16 cellular contexts compared by ENCODE assay signal in genomic region chr3:72270730-72271129, GRCh38.
DNase-seq lines count a peak whose midpoint lies in the region; ATAC-seq, FAIRE-seq and TF ChIP-seq lines count a peak whose summit lies in the region.
"Had no signal": no experiment of that assay in that cellular context is flagged by ENCODE, and none has a peak within 500 bp of the region (broad histone marks: within the 10 kb centered on the region; RNA-seq: fewer than 3 reads in every experiment).

No MANE protein-coding gene starts in this region.

- ATAC-seq in activated naive CD8-positive, alpha-beta T cell treated with anti-CD3 and anti-CD28 coated beads, Interleukin-2, amount 50 U/mL, for 24 hours: no peak
- ATAC-seq in GM18502 (IDR thresholded peaks at IDR 0.05; ENCODE audit: poor library complexity, unreplicated experiment): no peak

- H3K9me1 ChIP-seq in endothelial cell of umbilical vein (replicated peaks; ENCODE audit: control insufficient read depth, extremely low read depth, insufficient read depth, low read length): no peaks in the 10 kb centered on the region

- H4K20me1 ChIP-seq in endothelial cell of umbilical vein (replicated peaks; ENCODE audit: control insufficient read depth, extremely low read depth, insufficient read depth, low read length): no peaks in the 10 kb centered on the region

- no peak overlapping the region for H3K9ac ChIP-seq in endothelial cell of umbilical vein (replicated peaks; ENCODE audit: extremely low read depth, insufficient read depth, low read length)
- no peak overlapping the region for H3K9ac ChIP-seq in muscle layer of colon (ENCODE audit: low read length)

- H2AFZ ChIP-seq in endothelial cell of umbilical vein (ENCODE audit: low read depth, low read length): no peak overlapping the region

- TF ChIP-seq EP300 in suprapubic skin (IDR thresholded peaks at IDR 0.05): no peak

- peak overlapping the region; percentile 65 for H3K4me2 ChIP-seq in endothelial cell of umbilical vein (ENCODE audit: insufficient read depth, low read length)

- no peaks in the 10 kb centered on the region for H3K9me3 Mint-ChIP-seq in activated naive CD8-positive, alpha-beta T cell (ENCODE audit: low read depth)
- H3K9me3 Mint-ChIP-seq in activated naive CD8-positive, alpha-beta T cell treated with anti-CD3 and anti-CD28 coated beads, Interleukin-2, amount 50 U/mL, for 24 hours: peaks cover 10% of the 10 kb centered on the region
- H3K9me3 Mint-ChIP-seq: brain; CD4-positive, CD25-positive, alpha-beta regulatory T cell had no signal

- peaks cover 52% of the 10 kb centered on the region for H3K4me1 Mint-ChIP-seq in activated naive CD8-positive, alpha-beta T cell (ENCODE audit: low read depth)
- peaks cover 66% of the 10 kb centered on the region for H3K4me1 Mint-ChIP-seq in activated naive CD8-positive, alpha-beta T cell treated with anti-CD3 and anti-CD28 coated beads, Interleukin-2, amount 50 U/mL, for 24 hours

- no peaks in the 10 kb centered on the region for H3K27me3 Mint-ChIP-seq in activated naive CD8-positive, alpha-beta T cell
- H3K27me3 Mint-ChIP-seq in activated naive CD8-positive, alpha-beta T cell treated with anti-CD3 and anti-CD28 coated beads, Interleukin-2, amount 50 U/mL, for 24 hours: peaks cover 2% of the 10 kb centered on the region
- H3K27me3 Mint-ChIP-seq: CD4-positive, CD25-positive, alpha-beta regulatory T cell had no signal

- TF ChIP-seq CTCF in endothelial cell of umbilical vein (IDR thresholded peaks at IDR 0.05; ENCODE audit: extremely low read depth in 1 of 2, insufficient read depth in 1 of 2, low read depth in 1 of 2, low read length in 2 of 2) (no peak), vagina (IDR thresholded peaks at IDR 0.05) (no peak), suprapubic skin (IDR thresholded peaks at IDR 0.05) (no peak)

- no peak overlapping the region for H3K4me3 ChIP-seq in endothelial cell of umbilical vein (replicated peaks in 1 of 3; ENCODE audit: insufficient read depth in 1 of 3, low read depth in 1 of 3, low read length in 3 of 3)
- no peak overlapping the region for H3K4me3 ChIP-seq in muscle layer of colon (ENCODE audit: low read depth in 1 of 2, low read length in 2 of 2)
- no peak overlapping the region for H3K4me3 ChIP-seq in vagina
- H3K4me3 ChIP-seq in suprapubic skin: no peak overlapping the region
- H3K4me3 ChIP-seq: colonic mucosa, Peyer's patch had no signal

- CTCF ChIA-PET in endothelial cell of umbilical vein (lab: Charles Lee): interaction anchor here (1.0 to 1.1 kb wide), 2 partner anchors 25 to 77 kb away, joined by 3 read pairs; no protein-coding TSS in a partner anchor

- no peaks in the 10 kb centered on the region for H3K36me3 ChIP-seq in endothelial cell of umbilical vein (ENCODE audit: control insufficient read depth in 2 of 2, extremely low read depth in 1 of 2, insufficient read depth in 2 of 2, low read length in 2 of 2)
- no peaks in the 10 kb centered on the region for H3K36me3 ChIP-seq in muscle layer of colon (ENCODE audit: insufficient read depth, low read length)
- H3K36me3 ChIP-seq in vagina: no peaks in the 10 kb centered on the region
- H3K36me3 ChIP-seq in suprapubic skin: no peaks in the 10 kb centered on the region
- H3K36me3 ChIP-seq: colonic mucosa, Peyer's patch had no signal

- H3K27ac Mint-ChIP-seq in activated naive CD8-positive, alpha-beta T cell: peak overlapping the region; percentile 1
- no peak overlapping the region for H3K27ac Mint-ChIP-seq in activated naive CD8-positive, alpha-beta T cell treated with anti-CD3 and anti-CD28 coated beads, Interleukin-2, amount 50 U/mL, for 24 hours

- DNase-seq in activated naive CD8-positive, alpha-beta T cell treated with anti-CD3 and anti-CD28 coated beads, Interleukin-2, amount 50 U/mL, for 24 hours: no peak
- DNase-seq in endothelial cell of umbilical vein (ENCODE audit: low read depth, low spot score) (no peak), vagina (ENCODE audit: extremely low spot score in 2 of 2) (no peak), suprapubic skin (ENCODE audit: low spot score in 2 of 2) (no peak), NCI-H2171 treated with DMSO at 0.1 percent for 48 hours (lab: John Stamatoyannopoulos, UW) (no peak)
- DNase-seq: activated naive CD4-positive, alpha-beta T cell treated with Interleukin-2 at 50 U/mL for 16 hours; NCI-H1436; NCI-H2227 treated with DMSO at 0.1 percent for 48 hours; stimulated activated CD4-positive, alpha-beta T cell treated with anti-CD3 and anti-CD28 coated beads, Interleukin-4, amount 100 ng/mL, for 1 hour had no signal

- POLR2A ChIA-PET in endothelial cell of umbilical vein (lab: Charles Lee): interaction anchor here (0.7 kb wide), 1 partner anchor 27 kb away, joined by 3 read pairs; no protein-coding TSS in a partner anchor

- peaks cover 22% of the 10 kb centered on the region for H3K4me1 ChIP-seq in endothelial cell of umbilical vein (ENCODE audit: control insufficient read depth, extremely low read depth, insufficient read depth, low read length)
- H3K4me1 ChIP-seq in muscle layer of colon (ENCODE audit: insufficient read depth, low read length): peaks cover 34% of the 10 kb centered on the region
- H3K4me1 ChIP-seq in vagina: peaks cover 59% of the 10 kb centered on the region
- peaks cover 58% of the 10 kb centered on the region for H3K4me1 ChIP-seq in suprapubic skin
- H3K4me1 ChIP-seq: colonic mucosa had no signal

- WGBS in suprapubic skin: 66% methylated on average over 5 of the region's 5 CpGs

- intact Hi-C loops in endothelial cell of umbilical vein (cut with micrococcal nuclease) (loop anchor here (1.0 to 2.0 kb wide), 2 partner anchors 28 to 40 kb away; no protein-coding TSS in a partner anchor), vagina (cut with DNase I) (no loop called here)

- H3K36me3 Mint-ChIP-seq in activated naive CD8-positive, alpha-beta T cell: peaks cover 2% of the 10 kb centered on the region
- H3K36me3 Mint-ChIP-seq in activated naive CD8-positive, alpha-beta T cell treated with anti-CD3 and anti-CD28 coated beads, Interleukin-2, amount 50 U/mL, for 24 hours (ENCODE audit: low read depth): no peaks in the 10 kb centered on the region
- H3K36me3 Mint-ChIP-seq: brain; CD4-positive, CD25-positive, alpha-beta regulatory T cell had no signal

- no TSS peak for BruUV-seq in endothelial cell of umbilical vein (replicated peaks; lab: Mats Ljungman, UMichigan)

- H3K4me3 Mint-ChIP-seq in activated naive CD8-positive, alpha-beta T cell: no peak overlapping the region
- no peak overlapping the region for H3K4me3 Mint-ChIP-seq in activated naive CD8-positive, alpha-beta T cell treated with anti-CD3 and anti-CD28 coated beads, Interleukin-2, amount 50 U/mL, for 24 hours

- H3K9me3 ChIP-seq in endothelial cell of umbilical vein (replicated peaks; ENCODE audit: control insufficient read depth, insufficient read depth, low read length) (no peaks in the 10 kb centered on the region), muscle layer of colon (ENCODE audit: low read length) (no peaks in the 10 kb centered on the region), vagina (no peaks in the 10 kb centered on the region), suprapubic skin (no peaks in the 10 kb centered on the region)
- H3K9me3 ChIP-seq: colonic mucosa, Peyer's patch had no signal

- no peaks in the 10 kb centered on the region for H3K79me2 ChIP-seq in endothelial cell of umbilical vein (ENCODE audit: control insufficient read depth, insufficient read depth, low read length)

- H3K27ac ChIP-seq in endothelial cell of umbilical vein (ENCODE audit: insufficient read depth, low read depth, low read length): no peak overlapping the region
- peak overlapping the region; percentile 16 for H3K27ac ChIP-seq in muscle layer of colon (ENCODE audit: low read depth, low read length)
- H3K27ac ChIP-seq in vagina: peak overlapping the region; percentile 56
- no peak overlapping the region for H3K27ac ChIP-seq in suprapubic skin
- H3K27ac ChIP-seq: colonic mucosa had no signal

- dilution Hi-C loops in endothelial cell of umbilical vein (cut with MboI; ENCODE audit: extremely low pct_ligation_motif_present, low sequenced_read_pairs): no loop called here

- no peak for FAIRE-seq in endothelial cell of umbilical vein (lab: Jason Lieb, UNC)

- H3K27me3 ChIP-seq in endothelial cell of umbilical vein (ENCODE audit: control insufficient read depth in 2 of 2, insufficient read depth in 2 of 2, low read length in 2 of 2) (peaks cover 19 to 20% of the 10 kb centered on the region in 2 experiments), muscle layer of colon (ENCODE audit: control insufficient read depth in 1 of 2, insufficient read depth in 2 of 2, low read length in 2 of 2) (no peaks in the 10 kb centered on the region), vagina (no peaks in the 10 kb centered on the region), suprapubic skin (no peaks in the 10 kb centered on the region)
- H3K27me3 ChIP-seq: colonic mucosa, Peyer's patch had no signal

- no peak for TF ChIP-seq POLR2A in endothelial cell of umbilical vein (IDR thresholded peaks at IDR 0.05; ENCODE audit: low read depth, low read length)
- no peak for TF ChIP-seq POLR2A in vagina (IDR thresholded peaks at IDR 0.05)
- TF ChIP-seq POLR2A in suprapubic skin (IDR thresholded peaks at IDR 0.05): no peak

TF ChIP-seq in endothelial cell of umbilical vein, 7 proteins besides CTCF, POLR2A, EP300 and RAD21:
- no peak for TF ChIP-seq MAX (IDR thresholded peaks at IDR 0.05; ENCODE audit: insufficient read depth, insufficient read length)
- no peak for TF ChIP-seq EZH2 (IDR thresholded peaks at IDR 0.05; ENCODE audit: borderline replicate concordance, low read depth, low read length, severe bottlenecking)
- no peak for TF ChIP-seq POLR2AphosphoS5 (IDR thresholded peaks at IDR 0.05; ENCODE audit: insufficient read depth, low read depth, low read length)
- TF ChIP-seq FOS (IDR thresholded peaks at IDR 0.05; ENCODE audit: borderline replicate concordance, insufficient read depth, low read length): no peak
- TF ChIP-seq JUN (IDR thresholded peaks at IDR 0.05; ENCODE audit: borderline replicate concordance, insufficient read depth, insufficient read length, low read depth): no peak
- no peak for TF ChIP-seq MYC (IDR thresholded peaks at IDR 0.05; ENCODE audit: low read depth, low read length)
- no peak for TF ChIP-seq GATA2 (IDR thresholded peaks at IDR 0.05; ENCODE audit: insufficient read depth, insufficient read length, low read depth, low read length)

Comparison
In these comparisons a context has a peak if more than half of its experiments do, and no peak if none do; other contexts are left out.
1. H3K27ac ChIP-seq: peak in muscle layer of colon (single experiment) and vagina (single experiment); none in endothelial cell of umbilical vein (single experiment) and suprapubic skin (single experiment).